ENCODE assay signal across 29 cellular contexts in genomic region chr5:81721049-81721448, GRCh38. TPM values are rescaled to one million over a fixed set of nuclear protein-coding genes. Genes with fewer than 3 reads are reported as not detected.
DNase-seq lines count a peak whose midpoint lies in the region; ATAC-seq and TF ChIP-seq lines count a peak whose summit lies in the region.
"Had no signal": no experiment of that assay in that cellular context is flagged by ENCODE, and none has a peak within 500 bp of the region (broad histone marks: within the 10 kb centered on the region; RNA-seq: fewer than 3 reads in every experiment).

No MANE protein-coding gene starts in this region.

- peak overlapping the region; percentile 8 for H3K9ac ChIP-seq in mesenchymal stem cell (ENCODE audit: low read length)

- no peak for DNase-seq in stimulated activated naive CD8-positive, alpha-beta T cell treated with anti-CD3 and anti-CD28 coated beads, Interleukin-15, Interleukin-2, amounts not matched to agents 100 U/mL and 50 U/mL, for 24 hours
- DNase-seq in T-cell (no peak), mesenchymal stem cell (no peak), MCF 10A (ENCODE audit: unreplicated experiment) (no peak), SKM-1 treated with dmso at 0.1 percent for 144 hours (lab: John Stamatoyannopoulos, UW; ENCODE audit: unreplicated experiment) (no peak), HCEC 1CT (no peak)
- DNase-seq: activated CD4-positive, alpha-beta T cell treated with anti-CD3 and anti-CD28 coated beads, Interleukin-2, amount 50 U/mL, for 4 hours; anterior cingulate cortex; DMS153; effector memory CD4-positive, alpha-beta T cell; H9; kidney; natural killer cell; NCI-H1105 treated with DMSO at 0.1 percent for 48 hours; NCI-H1930; NCI-H524 treated with DMSO at 0.1 percent for 48 hours; NK-92 treated with Interleukin-12 subunit alpha and Interleukin-12 subunit beta, amount 100 ng/mL, for 24 hours; ovary; PC-9; right cardiac atrium; stimulated activated CD4-positive, alpha-beta T cell treated with anti-CD3 and anti-CD28 coated beads, Interleukin-4, amount 100 ng/mL, for 24 hours; uterus had no signal

- H2BK15ac ChIP-seq in mesenchymal stem cell (ENCODE audit: low read depth, poor library complexity, severe bottlenecking): no peak overlapping the region

- no peak overlapping the region for H3K18ac ChIP-seq in mesenchymal stem cell (ENCODE audit: low read depth in 1 of 2, low read length in 2 of 2)

- H2BK120ac ChIP-seq in mesenchymal stem cell (ENCODE audit: low read depth, low read length): no peak overlapping the region

- H3K27ac Mint-ChIP-seq in stimulated activated naive CD8-positive, alpha-beta T cell treated with anti-CD3 and anti-CD28 coated beads, Interleukin-15, Interleukin-2, amounts not matched to agents 100 ng/mL and 50 ng/mL, for 24 hours: peak overlapping the region; percentile 61
- H3K27ac Mint-ChIP-seq in T-cell (peak overlapping the region in 1 of 2 donors; percentile 3), MCF 10A (ENCODE audit: low read depth, unreplicated experiment) (no peak overlapping the region)
- H3K27ac Mint-ChIP-seq: H9; mesothelial cell of epicardium; natural killer cell; stimulated activated memory B cell treated with anti-CD40 and anti-IgM and Interleukin-4, amounts not matched to agents 10 μg/mL and 1 μg/mL and 100 μg/mL, for 72 hours had no signal

- no peak overlapping the region for H3K27ac ChIP-seq in mesenchymal stem cell (ENCODE audit: low read length, poor library complexity, severe bottlenecking)
- H3K27ac ChIP-seq: coronary artery, PC-9, thoracic aorta had no signal

- H2AK5ac ChIP-seq in mesenchymal stem cell (ENCODE audit: low read length, severe bottlenecking): no peak overlapping the region

- no peak overlapping the region for H3K14ac ChIP-seq in mesenchymal stem cell (ENCODE audit: low read length in 2 of 2)

- no peak overlapping the region for H3K4me3 ChIP-seq in mesenchymal stem cell (ENCODE audit: insufficient read depth in 1 of 2, low read depth in 1 of 2, low read length in 2 of 2)
- H3K4me3 ChIP-seq: coronary artery, ovary, PC-9, thoracic aorta, uterus had no signal

- H3K4ac ChIP-seq in mesenchymal stem cell (ENCODE audit: low read depth in 1 of 2, low read length in 2 of 2): no peak overlapping the region

- H3K9me3 Mint-ChIP-seq in stimulated activated naive CD8-positive, alpha-beta T cell treated with anti-CD3 and anti-CD28 coated beads, Interleukin-15, Interleukin-2, amounts not matched to agents 100 ng/mL and 50 ng/mL, for 24 hours: no peaks in the 10 kb centered on the region
- H3K9me3 Mint-ChIP-seq in T-cell: no peaks in the 10 kb centered on the region
- no peaks in the 10 kb centered on the region for H3K9me3 Mint-ChIP-seq in MCF 10A (ENCODE audit: unreplicated experiment)
- H3K9me3 Mint-ChIP-seq: H9; mesothelial cell of epicardium; natural killer cell; stimulated activated memory B cell treated with anti-CD40 and anti-IgM and Interleukin-4, amounts not matched to agents 10 μg/mL and 1 μg/mL and 100 μg/mL, for 72 hours had no signal

- H3K27me3 ChIP-seq in mesenchymal stem cell (ENCODE audit: control insufficient read depth in 1 of 2, insufficient read depth in 1 of 2, low read length in 2 of 2): no peaks in the 10 kb centered on the region
- H3K27me3 ChIP-seq: ovary, uterus had no signal

- no peak overlapping the region for H3K4me2 ChIP-seq in mesenchymal stem cell (ENCODE audit: low read length, poor library complexity, severe bottlenecking)
- H3K4me2 ChIP-seq: PC-9 had no signal

- no peak overlapping the region for H2BK12ac ChIP-seq in mesenchymal stem cell (ENCODE audit: low read length in 2 of 2)

- H2BK5ac ChIP-seq in mesenchymal stem cell (ENCODE audit: low read depth, low read length, poor library complexity, severe bottlenecking): no peak overlapping the region

- no peak overlapping the region for H3K23ac ChIP-seq in mesenchymal stem cell (ENCODE audit: low read length in 2 of 2)

- TF ChIP-seq CTCF in MCF 10A (IDR thresholded peaks at IDR 0.05; ENCODE audit: unreplicated experiment): no peak

- H4K91ac ChIP-seq in mesenchymal stem cell (ENCODE audit: low read length): no peak overlapping the region

- peaks cover 73% of the 10 kb centered on the region for H3K4me1 Mint-ChIP-seq in stimulated activated naive CD8-positive, alpha-beta T cell treated with anti-CD3 and anti-CD28 coated beads, Interleukin-15, Interleukin-2, amounts not matched to agents 100 ng/mL and 50 ng/mL, for 24 hours (ENCODE audit: low read depth)
- H3K4me1 Mint-ChIP-seq in T-cell (peaks cover 79 to 85% (median 84%) of the 10 kb centered on the region in 3 donors), MCF 10A (ENCODE audit: insufficient read depth, unreplicated experiment) (peaks cover 35% of the 10 kb centered on the region)

- H3K36me3 Mint-ChIP-seq in stimulated activated naive CD8-positive, alpha-beta T cell treated with anti-CD3 and anti-CD28 coated beads, Interleukin-15, Interleukin-2, amounts not matched to agents 100 ng/mL and 50 ng/mL, for 24 hours (ENCODE audit: low read depth): no peaks in the 10 kb centered on the region
- no peaks in the 10 kb centered on the region for H3K36me3 Mint-ChIP-seq in T-cell
- H3K36me3 Mint-ChIP-seq in MCF 10A (ENCODE audit: insufficient read depth, unreplicated experiment): peaks cover 7% of the 10 kb centered on the region
- H3K36me3 Mint-ChIP-seq: mesothelial cell of epicardium; natural killer cell; stimulated activated memory B cell treated with anti-CD40 and anti-IgM and Interleukin-4, amounts not matched to agents 10 μg/mL and 1 μg/mL and 100 μg/mL, for 72 hours had no signal

- H2AFZ ChIP-seq in mesenchymal stem cell (ENCODE audit: low read depth, low read length): no peak overlapping the region
- H2AFZ ChIP-seq: PC-9 had no signal

- H3K9me3 ChIP-seq in mesenchymal stem cell (ENCODE audit: control insufficient read depth, low read length): no peaks in the 10 kb centered on the region
- H3K9me3 ChIP-seq: ovary, thoracic aorta, uterus had no signal

- no peak overlapping the region for H4K8ac ChIP-seq in mesenchymal stem cell (ENCODE audit: low read length)

- no peak for ATAC-seq in stimulated activated naive CD8-positive, alpha-beta T cell treated with anti-CD3 and anti-CD28 coated beads, Interleukin-15, Interleukin-2, amounts not matched to agents 100 U/mL and 50 U/mL, for 24 hours
- no peak for ATAC-seq in T-cell (replicated peaks in 1 of 4)
- ATAC-seq: natural killer cell; right cardiac atrium; Right ventricle myocardium inferior; SK-N-SH treated with all-trans-retinoic acid at 6 μM for 48 hours; stimulated activated memory B cell treated with anti-CD40 and anti-IgM and Interleukin-4, amounts not matched to agents 10 μg/mL and 1 μg/mL and 100 μg/mL, for 72 hours had no signal

- peaks cover 6% of the 10 kb centered on the region for H3K79me1 ChIP-seq in mesenchymal stem cell (replicated peaks; ENCODE audit: low read length, poor library complexity, severe bottlenecking)

- H3K27me3 Mint-ChIP-seq in stimulated activated naive CD8-positive, alpha-beta T cell treated with anti-CD3 and anti-CD28 coated beads, Interleukin-15, Interleukin-2, amounts not matched to agents 100 ng/mL and 50 ng/mL, for 24 hours: no peaks in the 10 kb centered on the region
- no peaks in the 10 kb centered on the region for H3K27me3 Mint-ChIP-seq in T-cell
- H3K27me3 Mint-ChIP-seq in MCF 10A (ENCODE audit: insufficient read depth, unreplicated experiment): no peaks in the 10 kb centered on the region
- H3K27me3 Mint-ChIP-seq: stimulated activated memory B cell treated with anti-CD40 and anti-IgM and Interleukin-4, amounts not matched to agents 10 μg/mL and 1 μg/mL and 100 μg/mL, for 72 hours had no signal

- intact Hi-C loops in MCF 10A (cut with micrococcal nuclease): no loop called here

- POLR2A ChIA-PET in T-cell (lab: Charles Lee): interaction anchor here (0.6 kb wide), 2 partner anchors 320 to 452 kb away, joined by 3 to 4 read pairs; no protein-coding TSS in a partner anchor
- POLR2A ChIA-PET in MCF 10A (lab: Yijun Ruan, JAX): no interaction called here

- BruUV-seq in MCF 10A (replicated peaks; lab: Mats Ljungman, UMichigan): no TSS peak

- H3K36me3 ChIP-seq in mesenchymal stem cell (ENCODE audit: control insufficient read depth in 1 of 2, insufficient read depth in 2 of 2, low read depth in 1 of 2, low read length in 2 of 2): no peaks in the 10 kb centered on the region
- H3K36me3 ChIP-seq: ovary, thoracic aorta, uterus had no signal

- no peaks in the 10 kb centered on the region for H3K4me1 ChIP-seq in mesenchymal stem cell (ENCODE audit: control insufficient read depth, insufficient read depth, low read depth, low read length)

- peak overlapping the region; percentile 33 for H3K4me3 Mint-ChIP-seq in stimulated activated naive CD8-positive, alpha-beta T cell treated with anti-CD3 and anti-CD28 coated beads, Interleukin-15, Interleukin-2, amounts not matched to agents 100 ng/mL and 50 ng/mL, for 24 hours
- H3K4me3 Mint-ChIP-seq in T-cell (peak overlapping the region in 2 of 3 donors; percentile 0 to 36), MCF 10A (ENCODE audit: unreplicated experiment) (no peak overlapping the region)
- H3K4me3 Mint-ChIP-seq: H9; mesothelial cell of epicardium; stimulated activated memory B cell treated with anti-CD40 and anti-IgM and Interleukin-4, amounts not matched to agents 10 μg/mL and 1 μg/mL and 100 μg/mL, for 72 hours had no signal

- CTCF ChIA-PET in T-cell (lab: Charles Lee) (no interaction called here), MCF 10A (lab: Yijun Ruan, JAX) (interaction anchor here (0.7 kb wide), 1 partner anchor 273 kb away, joined by 3 read pairs; no protein-coding TSS in a partner anchor)

- 80% methylated on average over 2 of the region's 2 CpGs for WGBS in mesenchymal stem cell

RNA-seq across cellular contexts. Expression of gene SSBP2, which starts 29.8 kb away (rescaled TPM):
- 10 to 100 TPM; 31.1 to 44.9 (median 35.8) TPM for total RNA-seq in T-cell
- polyA plus RNA-seq in mesenchymal stem cell (2013, experiment 1 of 2): 18.3 TPM
- polyA plus RNA-seq in mesenchymal stem cell (2013, experiment 2 of 2): 17.5 TPM
- 36.0 and 52.7 TPM in 2 replicates for total RNA-seq in MCF 10A (2022)
